In genomic region chr17:57955183-57955952, GRCh38 we compare ENCODE assay signal across 8 cellular contexts. TPM values are rescaled to one million over a fixed set of nuclear protein-coding genes. Genes with fewer than 3 reads are reported as not detected.
DNase-seq lines count a peak whose midpoint lies in the region; ATAC-seq and TF ChIP-seq lines count a peak whose summit lies in the region.

CUEDC1 (minus strand) TSS chr17:57955412; CDS start chr17:57885564, 69,848 bp downstream.

- POLR2A ChIA-PET in activated CD4-positive, alpha-beta memory T cell treated with anti-CD3 and anti-CD28 coated beads, Interleukin-2, amount 10 ng/mL, durations not matched to agents 7 days and 5 days (lab: Charles Lee): interaction anchor here (0.6 to 1.8 kb wide), 10 partner anchors 9 to 377 kb away, joined by 3 to 6 read pairs (median 4); partner anchors contain the start of genes MRPS23 and SRSF1

- H2AFZ ChIP-seq in GM23248: peak within 1 kb of the TSS; percentile 62

- CTCF ChIA-PET in activated CD4-positive, alpha-beta memory T cell treated with anti-CD3 and anti-CD28 coated beads, Interleukin-2, amount 10 ng/mL, durations not matched to agents 7 days and 5 days (lab: Charles Lee): interaction anchor here (0.9 to 1.8 kb wide), 10 partner anchors 8 to 121 kb away, joined by 3 to 9 read pairs (median 4); no protein-coding TSS in a partner anchor

- peaks cover 30% of the 10 kb centered on the region for H3K4me1 ChIP-seq in GM23248 (ENCODE audit: insufficient read depth)
- peaks cover 17 to 21% of the 10 kb centered on the region in 2 donors for H3K4me1 ChIP-seq in lung (ENCODE audit: control insufficient read depth in 2 of 2, insufficient read depth in 2 of 2, low read length in 2 of 2)

- H3K27me3 Mint-ChIP-seq in activated CD4-positive, alpha-beta memory T cell treated with anti-CD3 and anti-CD28 coated beads, Interleukin-2, amount 10 ng/mL, durations not matched to agents 7 days and 5 days: peaks cover 52% of the 10 kb centered on the region

- peak; percentile 77 for ATAC-seq in lung (ENCODE audit: insufficient read depth, low FRiP score)
- no peak for ATAC-seq in GM18511 (IDR thresholded peaks at IDR 0.05; ENCODE audit: unreplicated experiment)

- H4K20me1 ChIP-seq in GM23248 (ENCODE audit: insufficient read depth): no peaks in the 10 kb centered on the region

- H3K27ac ChIP-seq in GM23248 (peak within 1 kb of the TSS; percentile 75), lung (ENCODE audit: low read depth in 1 of 2, low read length in 1 of 2) (peak within 1 kb of the TSS; percentile 96 to 100)

- no peaks in the 10 kb centered on the region for H3K36me3 ChIP-seq in GM23248 (ENCODE audit: low read depth)
- H3K36me3 ChIP-seq in lung (ENCODE audit: control insufficient read depth in 2 of 2, insufficient read depth in 2 of 2, low read length in 2 of 2): no peaks in the 10 kb centered on the region

- H3K9ac ChIP-seq in GM23248: peak within 1 kb of the TSS; percentile 95

- no peaks in the 10 kb centered on the region for H3K9me2 ChIP-seq in GM23248 (ENCODE audit: insufficient read depth)

- peak within 1 kb of the TSS; percentile 90 for H3K4me2 ChIP-seq in GM23248 (ENCODE audit: unreplicated experiment)

- H3K9me3 Mint-ChIP-seq in activated CD4-positive, alpha-beta memory T cell treated with anti-CD3 and anti-CD28 coated beads, Interleukin-2, amount 10 ng/mL, durations not matched to agents 7 days and 5 days: no peaks in the 10 kb centered on the region

- H3K79me2 ChIP-seq in GM23248 (ENCODE audit: insufficient read depth): peaks cover 36% of the 10 kb centered on the region

- H3K4me3 Mint-ChIP-seq in activated CD4-positive, alpha-beta memory T cell treated with anti-CD3 and anti-CD28 coated beads, Interleukin-2, amount 10 ng/mL, durations not matched to agents 7 days and 5 days: peak within 1 kb of the TSS; percentile 37

- H3K9me3 ChIP-seq in GM23248 (ENCODE audit: low read depth) (no peaks in the 10 kb centered on the region), lung (ENCODE audit: control insufficient read depth in 2 of 2, insufficient read depth in 1 of 2, low read length in 1 of 2) (no peaks in the 10 kb centered on the region)

- WGBS in GM23248 (ENCODE audit: low coverage in 1 of 2, low lambda C conversion rate in 2 of 2, missing lambda C conversion rate in 2 of 2), 2 experiments: 4 to 5% methylated on average over 22 to 65 of the region's 79 CpGs
- WGBS in lung, 2 donors: 1 to 3% methylated on average over 37 to 79 of the region's 79 CpGs

- no peak within 1 kb of the TSS for H3K27ac Mint-ChIP-seq in activated CD4-positive, alpha-beta memory T cell treated with anti-CD3 and anti-CD28 coated beads, Interleukin-2, amount 10 ng/mL, durations not matched to agents 7 days and 5 days

- in situ Hi-C loops in GM23248 (cut with MboI): no loop called here

- H3K27me3 ChIP-seq in GM23248 (replicated peaks; ENCODE audit: insufficient read depth): no peaks in the 10 kb centered on the region
- no peaks in the 10 kb centered on the region for H3K27me3 ChIP-seq in lung (ENCODE audit: control insufficient read depth, insufficient read depth)

- no peak for TF ChIP-seq CTCF in lung (IDR thresholded peaks at IDR 0.05; ENCODE audit: control extremely low read depth, extremely low read depth)

- H3K36me3 Mint-ChIP-seq in activated CD4-positive, alpha-beta memory T cell treated with anti-CD3 and anti-CD28 coated beads, Interleukin-2, amount 10 ng/mL, durations not matched to agents 7 days and 5 days (ENCODE audit: low read depth): no peaks in the 10 kb centered on the region

- peaks cover 28% of the 10 kb centered on the region for H3F3A ChIP-seq in GM23248 (ENCODE audit: insufficient read depth)

- DNase-seq in C1 segment of cervical spinal cord (lab: John Stamatoyannopoulos, UW) (peak in 10 of 14 donors; percentile 48 to 82 (median 69)), GM23248 (peak; percentile 88), NCI-H2227 treated with DMSO at 0.1 percent for 48 hours (lab: John Stamatoyannopoulos, UW) (peak; percentile 58), lung (ENCODE audit: low spot score) (peak; percentile 81)
- DNase-seq in activated CD4-positive, alpha-beta memory T cell treated with anti-CD3 and anti-CD28 coated beads, Interleukin-2, amount 10 ng/mL, durations not matched to agents 7 days and 5 days: peak; percentile 65
- peak; percentile 52 for DNase-seq in effector CD4-positive, alpha-beta T cell
- peak; percentile 22 to 70 (median 46) for DNase-seq in stimulated activated CD4-positive, alpha-beta T cell treated with anti-CD3 and anti-CD28 coated beads, TNF-alpha, amount 100 ng/mL, for 24 hours (ENCODE audit: low read depth in 3 of 3)

- H3K4me3 ChIP-seq in GM23248 (peak within 1 kb of the TSS; percentile 75), lung (peak within 1 kb of the TSS; percentile 70)

- H3K4me1 Mint-ChIP-seq in activated CD4-positive, alpha-beta memory T cell treated with anti-CD3 and anti-CD28 coated beads, Interleukin-2, amount 10 ng/mL, durations not matched to agents 7 days and 5 days: peaks cover 36% of the 10 kb centered on the region

RNA-seq across cellular contexts. Expression of gene CUEDC1, which starts in this region (rescaled TPM):
- 11.1 and 18.8 TPM in 2 replicates for total RNA-seq in GM23248 (2014; rRNA removed; shearing (Covaris generic))
- polyA plus RNA-seq in GM23248 (2016; fragmentation: Nextera tagmentation; extraction: Ambion mirVana) (13.6 and 15.5 TPM in 2 replicates), lung (10 to 100 TPM; 22.9 to 35.5 TPM)
- under 1 TPM in 1 of 2 experiments, not detected in 1; 0.25 TPM for total RNA-seq in activated CD4-positive, alpha-beta memory T cell treated with anti-CD3 and anti-CD28 coated beads, Interleukin-2, amount 10 ng/mL, durations not matched to agents 7 days and 5 days
- 10 to 100 TPM; 19.7 to 55.7 TPM for total RNA-seq in lung

Comparison
In these comparisons a context has a peak if more than half of its experiments do, and no peak if none do; other contexts are left out.
1. Peak in DNase-seq in activated CD4-positive, alpha-beta memory T cell treated with anti-CD3 and anti-CD28 coated beads, Interleukin-2, amount 10 ng/mL, durations not matched to agents 7 days and 5 days; RNA of the gene not detected or under 1 TPM.